Comparison of ENCODE assay signal across 10 cellular contexts in genomic region chr3:148698190-148698806, GRCh38. TPM values are rescaled to one million over a fixed set of nuclear protein-coding genes. Genes with fewer than 3 reads are reported as not detected.
DNase-seq lines count a peak whose midpoint lies in the region; ATAC-seq and TF ChIP-seq lines count a peak whose summit lies in the region.
"Had no signal": no experiment of that assay in that cellular context is flagged by ENCODE, and none has a peak within 500 bp of the region (broad histone marks: within the 10 kb centered on the region; RNA-seq: fewer than 3 reads in every experiment).

No MANE protein-coding gene starts in this region.

- no peak overlapping the region for H3K27ac ChIP-seq in HEK293 (ENCODE audit: extremely low read depth, low read depth, low read length)
- H3K27ac ChIP-seq in coronary artery: peak overlapping the region; percentile 12 to 62
- peak overlapping the region; percentile 19 to 40 for H3K27ac ChIP-seq in left lung
- peak overlapping the region in 6 of 21 experiments; percentile 36 to 85 (median 66) for H3K27ac ChIP-seq in skin epidermis

- CTCF ChIA-PET in HEK293 (lab: Yijun Ruan, JAX): interaction anchor here (0.6 kb wide), 1 partner anchor 110 kb away, joined by 3 read pairs; no protein-coding TSS in a partner anchor

- H3K36me3 ChIP-seq in HEK293 (ENCODE audit: control insufficient read depth in 2 of 2, insufficient read depth in 1 of 2, low read length in 2 of 2) (no peaks in the 10 kb centered on the region), left lung (no peaks in the 10 kb centered on the region)

- intact Hi-C loops in left lung (cut with DNase I) (no loop called here), head of caudate nucleus (cut with DNase I) (no loop called here)

- DNase-seq in coronary artery (ENCODE audit: low spot score) (no peak), left lung (no peak), head of caudate nucleus (no peak), AG08396 (ENCODE audit: low spot score) (no peak), T-helper 1 cell (no peak), OCI-M2 (lab: John Stamatoyannopoulos, UW; ENCODE audit: unreplicated experiment) (no peak)
- DNase-seq: activated B cell treated with CpG ODN at 0.5 μM for 24 hours, NCI-H774 had no signal

- TF ChIP-seq CTCF in HEK293 (tag by site-specific recombination; IDR thresholded peaks at IDR 0.05) (no peak), coronary artery (IDR thresholded peaks at IDR 0.05) (no peak), left lung (IDR thresholded peaks at IDR 0.05) (no peak)

- no peaks in the 10 kb centered on the region for H3K4me1 ChIP-seq in HEK293 (ENCODE audit: control insufficient read depth, insufficient read depth, low read length)
- H3K4me1 ChIP-seq in left lung: no peaks in the 10 kb centered on the region

- peaks cover 11 to 37% of the 10 kb centered on the region in 2 donors for H3K27me3 ChIP-seq in left lung

- POLR2A ChIA-PET in HEK293 (lab: Yijun Ruan, JAX): no interaction called here

- ATAC-seq in left lung: peak; percentile 26

- peak overlapping the region; percentile 50 for H3K4me3 ChIP-seq in HEK293 (ENCODE audit: low read depth, low read length)
- H3K4me3 ChIP-seq in coronary artery: peak overlapping the region; percentile 75
- peak overlapping the region; percentile 30 to 31 for H3K4me3 ChIP-seq in left lung
- H3K4me3 ChIP-seq in skin epidermis: peak overlapping the region; percentile 27 to 42 (median 32)

- H3K9me3 ChIP-seq in HEK293 (ENCODE audit: control insufficient read depth, insufficient read depth, low read depth, low read length): no peaks in the 10 kb centered on the region
- no peaks in the 10 kb centered on the region for H3K9me3 ChIP-seq in left lung

TF ChIP-seq in HEK293, 187 proteins besides CTCF, POLR2A, EP300 and RAD21:
- TF ChIP-seq, protein P1, sequence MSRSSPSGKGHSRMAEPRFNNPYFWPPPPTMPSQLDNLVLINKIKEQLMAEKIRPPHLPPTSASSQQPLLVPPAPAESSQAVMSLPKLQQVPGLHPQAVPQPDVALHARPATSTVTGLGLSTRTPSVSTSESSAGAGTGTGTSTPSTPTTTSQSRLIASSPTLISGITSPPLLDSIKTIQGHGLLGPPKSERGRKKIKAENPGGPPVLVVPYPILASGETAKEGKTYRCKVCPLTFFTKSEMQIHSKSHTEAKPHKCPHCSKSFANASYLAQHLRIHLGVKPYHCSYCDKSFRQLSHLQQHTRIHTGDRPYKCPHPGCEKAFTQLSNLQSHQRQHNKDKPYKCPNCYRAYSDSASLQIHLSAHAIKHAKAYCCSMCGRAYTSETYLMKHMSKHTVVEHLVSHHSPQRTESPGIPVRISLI (tag by site-specific recombination; IDR thresholded peaks at IDR 0.05): no peak
- TF ChIP-seq, protein P2, sequence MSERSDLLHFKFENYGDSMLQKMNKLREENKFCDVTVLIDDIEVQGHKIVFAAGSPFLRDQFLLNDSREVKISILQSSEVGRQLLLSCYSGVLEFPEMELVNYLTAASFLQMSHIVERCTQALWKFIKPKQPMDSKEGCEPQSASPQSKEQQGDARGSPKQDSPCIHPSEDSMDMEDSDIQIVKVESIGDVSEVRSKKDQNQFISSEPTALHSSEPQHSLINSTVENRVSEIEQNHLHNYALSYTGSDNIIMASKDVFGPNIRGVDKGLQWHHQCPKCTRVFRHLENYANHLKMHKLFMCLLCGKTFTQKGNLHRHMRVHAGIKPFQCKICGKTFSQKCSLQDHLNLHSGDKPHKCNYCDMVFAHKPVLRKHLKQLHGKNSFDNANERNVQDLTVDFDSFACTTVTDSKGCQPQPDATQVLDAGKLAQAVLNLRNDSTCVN (tag by site-specific recombination; optimal IDR thresholded peaks at IDR 0.05): peak; percentile 1
- 0 out of 2 replicates have a peak, but pooled peaks have one; percentile 35 for TF ChIP-seq ZNF335 (tag by site-specific recombination; conservative IDR thresholded peaks at IDR 0.05)
- TF ChIP-seq ZNF433 (tag by site-specific recombination; IDR thresholded peaks at IDR 0.05; ENCODE audit: low read depth): no peak

RNA-seq across cellular contexts. Expression of gene AGTR1, which starts 0.6 kb away (rescaled TPM):
- 1 to 10 TPM; 7.2 to 7.4 TPM for total RNA-seq in left lung
- total RNA-seq: activated B cell treated with CpG ODN at 0.5 μM for 24 hours had no signal
